8 cellular contexts compared by ENCODE assay signal in genomic region chr15:64703632-64703959, GRCh38.
DNase-seq lines count a peak whose midpoint lies in the region; ATAC-seq, FAIRE-seq and TF ChIP-seq lines count a peak whose summit lies in the region.

No MANE protein-coding gene starts in this region.

- H3K9me3 ChIP-seq in Caco-2 (no peaks in the 10 kb centered on the region), mucosa of stomach (ENCODE audit: control insufficient read depth, low read length) (no peaks in the 10 kb centered on the region)

- H3K4me3 Mint-ChIP-seq in Caco-2 (ENCODE audit: unreplicated experiment) = peak overlapping the region; percentile 87

- intact Hi-C loops in Caco-2 (cut with micrococcal nuclease; ENCODE audit: unreplicated experiment) = no loop called here

- no peak for ATAC-seq in GM19328 (IDR thresholded peaks at IDR 0.05; ENCODE audit: unreplicated experiment)
- ATAC-seq in HG02623 (IDR thresholded peaks at IDR 0.05; ENCODE audit: unreplicated experiment) = no peak
- ATAC-seq in HG03280 (IDR thresholded peaks at IDR 0.05; ENCODE audit: unreplicated experiment) = no peak

- CTCF ChIA-PET in Caco-2 (lab: Charles Lee) = no interaction called here

- POLR2A ChIA-PET in Caco-2 (lab: Charles Lee) = no interaction called here

- no peaks in the 10 kb centered on the region for H3K27me3 ChIP-seq in Caco-2 (replicated peaks; ENCODE audit: control insufficient read depth, insufficient read depth, low read length)
- H3K27me3 ChIP-seq in bronchial epithelial cell (ENCODE audit: control insufficient read depth, insufficient read depth, low read length) = no peaks in the 10 kb centered on the region
- H3K27me3 ChIP-seq in mucosa of stomach (ENCODE audit: control insufficient read depth, insufficient read depth, low read length) = no peaks in the 10 kb centered on the region

- BruUV-seq in Caco-2 (replicated peaks; lab: Mats Ljungman, UMichigan) = TSS peak; percentile 87

- FAIRE-seq in bronchial epithelial cell (lab: Jason Lieb, UNC) = no peak

- DNase-seq in Caco-2 = no peak
- no peak for DNase-seq in Jurkat, Clone E6-1 (ENCODE audit: low read depth, low spot score)
- DNase-seq in bronchial epithelial cell (ENCODE audit: low read depth) = no peak
- no peak for DNase-seq in DMS114 treated with DMSO at 0.1 percent for 48 hours (lab: John Stamatoyannopoulos, UW; ENCODE audit: unreplicated experiment)

- H3K36me3 ChIP-seq in Caco-2 (ENCODE audit: control insufficient read depth, insufficient read depth, low read length) = no peaks in the 10 kb centered on the region; the same call in 1 of the 2 replicates
- no peaks in the 10 kb centered on the region for H3K36me3 ChIP-seq in bronchial epithelial cell (ENCODE audit: control insufficient read depth, insufficient read depth, low read length)
- H3K36me3 ChIP-seq in mucosa of stomach (ENCODE audit: control insufficient read depth, insufficient read depth, low read length) = no peaks in the 10 kb centered on the region

- peaks cover 27% of the 10 kb centered on the region for H3K4me1 Mint-ChIP-seq in Caco-2 (ENCODE audit: low read depth, unreplicated experiment)

- H3K27me3 Mint-ChIP-seq in Caco-2 (ENCODE audit: insufficient read depth, unreplicated experiment) = no peaks in the 10 kb centered on the region

- peak overlapping the region; percentile 89 for H3K27ac Mint-ChIP-seq in Caco-2 (ENCODE audit: unreplicated experiment)

- H3K4me1 ChIP-seq in Caco-2 = peaks cover 15% of the 10 kb centered on the region
- H3K4me1 ChIP-seq in mucosa of stomach (ENCODE audit: control insufficient read depth, insufficient read depth, low read length) = peaks cover 33% of the 10 kb centered on the region

- peaks cover 12% of the 10 kb centered on the region for H3K36me3 Mint-ChIP-seq in Caco-2 (ENCODE audit: insufficient read depth, unreplicated experiment)

- H3K9ac ChIP-seq in mucosa of stomach (ENCODE audit: low read length) = peak overlapping the region; percentile 94

- H3K9me3 Mint-ChIP-seq in Caco-2 (ENCODE audit: unreplicated experiment) = no peaks in the 10 kb centered on the region

- H3K4me3 ChIP-seq in Caco-2 (ENCODE audit: low read depth, low read length) (peak overlapping the region; percentile 46), bronchial epithelial cell (ENCODE audit: low read depth, low read length) (peak overlapping the region; percentile 83), mucosa of stomach (ENCODE audit: low read length) (peak overlapping the region; percentile 36)
- H3K4me3 ChIP-seq in Jurkat, Clone E6-1 (ENCODE audit: low read length) = peak overlapping the region; percentile 56

- TF ChIP-seq CTCF in Caco-2 (IDR thresholded peaks at IDR 0.05; ENCODE audit: insufficient read depth in 1 of 2, low read depth in 1 of 2, low read length in 1 of 2, severe bottlenecking in 1 of 2, unreplicated experiment in 1 of 2) (no peak), bronchial epithelial cell (IDR thresholded peaks at IDR 0.05; ENCODE audit: insufficient read depth, low read length, severe bottlenecking) (no peak)
